Comparison of ENCODE assay signal across 7 cellular contexts in the genomic region with DNA sequence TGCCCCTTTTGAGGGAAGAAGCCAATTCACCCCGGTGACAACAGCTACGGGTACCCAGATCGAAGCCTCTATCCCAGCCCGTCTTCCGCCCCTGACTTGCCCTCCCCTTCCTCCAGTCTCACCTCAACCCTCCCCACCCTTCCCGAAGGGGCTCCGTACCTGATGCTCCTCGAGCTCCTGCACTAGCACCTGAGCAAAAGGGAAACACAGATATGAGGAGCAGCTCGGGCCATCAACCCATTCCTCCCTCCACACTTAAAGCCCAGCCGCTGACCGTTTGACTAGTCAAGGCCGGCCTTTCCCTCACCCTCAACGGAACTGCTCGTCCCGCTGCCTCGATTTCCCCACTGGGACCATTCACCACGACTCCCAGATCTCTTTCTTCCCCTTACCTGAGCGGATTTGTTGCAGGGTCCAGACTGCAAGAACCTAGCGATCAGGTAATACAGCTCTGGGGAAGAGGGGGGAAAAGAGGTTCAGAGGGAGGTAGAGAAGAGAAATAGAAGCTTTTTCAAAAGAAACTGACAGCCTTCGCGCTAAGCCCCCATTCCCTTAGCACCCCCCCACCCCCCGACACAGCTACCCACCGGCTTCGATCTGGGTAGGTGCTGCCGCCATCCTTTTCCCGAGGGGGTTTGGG. TPM values are rescaled to one million over a fixed set of nuclear protein-coding genes. Genes with fewer than 3 reads are reported as not detected.
DNase-seq lines count a peak whose midpoint lies in the region; ATAC-seq and TF ChIP-seq lines count a peak whose summit lies in the region.

No MANE protein-coding gene starts in this region.

- TF ChIP-seq CTCF in gastroesophageal sphincter (IDR thresholded peaks at IDR 0.05) (no peak), osteocyte (IDR thresholded peaks at IDR 0.05) (no peak)

- H3K9me3 ChIP-seq in gastroesophageal sphincter, result no peaks in the 10 kb centered on the region

- peak overlapping the region; percentile 87 for H3K27ac Mint-ChIP-seq in osteocyte (ENCODE audit: unreplicated experiment)

- no peaks in the 10 kb centered on the region for H3K27me3 Mint-ChIP-seq in osteocyte (ENCODE audit: unreplicated experiment)

- peaks cover 0 to 13% (median 0%) of the 10 kb centered on the region in 3 donors for H3K4me1 ChIP-seq in gastroesophageal sphincter

- ATAC-seq in gastroesophageal sphincter, result no peak
- ATAC-seq in GM21367 (IDR thresholded peaks at IDR 0.05; ENCODE audit: unreplicated experiment), result no peak
- no peak for ATAC-seq in HG02981 (IDR thresholded peaks at IDR 0.05; ENCODE audit: unreplicated experiment)

- H3K36me3 Mint-ChIP-seq in osteocyte (ENCODE audit: unreplicated experiment), result peaks cover 2% of the 10 kb centered on the region

- no peaks in the 10 kb centered on the region for H3K36me3 ChIP-seq in H7 (replicated peaks; ENCODE audit: control insufficient read depth, insufficient read depth, low read length)
- no peaks in the 10 kb centered on the region for H3K36me3 ChIP-seq in gastroesophageal sphincter

- no peaks in the 10 kb centered on the region for H3K27me3 ChIP-seq in H7 (ENCODE audit: control insufficient read depth, insufficient read depth, low read length)
- H3K27me3 ChIP-seq in gastroesophageal sphincter, result no peaks in the 10 kb centered on the region

- peak overlapping the region; percentile 84 to 96 (median 86) for H3K27ac ChIP-seq in gastroesophageal sphincter

- DNase-seq in H7 (peak; percentile 23), NCI-H774 (lab: John Stamatoyannopoulos, UW) (peak; percentile 11), osteocyte (ENCODE audit: extremely low spot score, unreplicated experiment) (no peak)
- DNase-seq in activated effector memory CD4-positive, alpha-beta T cell treated with Interleukin-2 at 50 U/mL for 16 hours, result peak; percentile 18

- H3K4me3 ChIP-seq in H7 (ENCODE audit: insufficient read depth, low read depth, low read length), result peak overlapping the region; percentile 56
- peak overlapping the region; percentile 74 to 97 for H3K4me3 ChIP-seq in gastroesophageal sphincter

- H3K4me3 Mint-ChIP-seq in osteocyte (ENCODE audit: unreplicated experiment), result peak overlapping the region; percentile 83

- no peak for TF ChIP-seq POLR2A in gastroesophageal sphincter (IDR thresholded peaks at IDR 0.05)

- H3K9me3 Mint-ChIP-seq in osteocyte (ENCODE audit: unreplicated experiment), result peaks cover 3% of the 10 kb centered on the region

- peaks cover 15% of the 10 kb centered on the region for H3K4me1 Mint-ChIP-seq in osteocyte (ENCODE audit: unreplicated experiment)

- 4 to 40% methylated on average over 1 to 5 of the region's 26 CpGs for WGBS in gastroesophageal sphincter (ENCODE audit: low coverage in 1 of 2), 2 donors

- TF ChIP-seq EP300 in gastroesophageal sphincter (IDR thresholded peaks at IDR 0.05), result no peak

RNA-seq across cellular contexts. Expression of gene BRWD3, which starts 0.7 kb away (rescaled TPM):
- 8.0 and 19.5 TPM in 2 replicates for total RNA-seq in H7 (2014; rRNA removed; shearing (Covaris generic))
- total RNA-seq in gastroesophageal sphincter (10 to 100 TPM; 13.9 to 21.6 (median 17.7) TPM), osteocyte (23.1 and 24.9 TPM in 2 replicates)
